ENCODE assay signal across 8 cellular contexts in the genomic region with DNA sequence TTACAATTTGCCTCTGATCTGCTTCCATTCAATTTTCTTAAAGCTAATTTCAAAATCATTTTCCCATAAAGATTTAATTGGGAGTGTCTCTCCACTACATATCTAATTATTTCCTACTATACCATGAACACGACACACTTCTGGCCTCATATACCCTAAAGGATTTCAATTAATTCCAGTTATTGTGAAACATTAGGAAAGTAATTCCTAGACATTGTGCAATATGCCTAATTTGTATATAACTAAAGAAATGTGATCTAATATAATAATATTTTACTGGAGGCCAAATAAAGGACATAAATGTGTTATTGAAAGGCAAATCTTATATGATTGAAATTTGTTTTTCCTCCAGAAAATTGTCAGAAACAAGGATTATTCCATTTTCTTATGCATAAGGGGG.
"Had no signal": no experiment of that assay in that cellular context is flagged by ENCODE, and none has a peak within 500 bp of the region (broad histone marks: within the 10 kb centered on the region; RNA-seq: fewer than 3 reads in every experiment).

No MANE protein-coding gene starts in this region.

- H3K4me3 ChIP-seq: GM23338 had no signal

- ATAC-seq: GM23338, HCT116 had no signal

- H3K4me2 ChIP-seq: GM23338 had no signal

- FAIRE-seq: H1, H54 had no signal

- H2AFZ ChIP-seq: GM23338 had no signal

- DNase-seq: H9, HFFc6, KG1 had no signal

- H3K27ac ChIP-seq: HL-60 had no signal
